ENCODE assay signal across 23 cellular contexts in the genomic region with DNA sequence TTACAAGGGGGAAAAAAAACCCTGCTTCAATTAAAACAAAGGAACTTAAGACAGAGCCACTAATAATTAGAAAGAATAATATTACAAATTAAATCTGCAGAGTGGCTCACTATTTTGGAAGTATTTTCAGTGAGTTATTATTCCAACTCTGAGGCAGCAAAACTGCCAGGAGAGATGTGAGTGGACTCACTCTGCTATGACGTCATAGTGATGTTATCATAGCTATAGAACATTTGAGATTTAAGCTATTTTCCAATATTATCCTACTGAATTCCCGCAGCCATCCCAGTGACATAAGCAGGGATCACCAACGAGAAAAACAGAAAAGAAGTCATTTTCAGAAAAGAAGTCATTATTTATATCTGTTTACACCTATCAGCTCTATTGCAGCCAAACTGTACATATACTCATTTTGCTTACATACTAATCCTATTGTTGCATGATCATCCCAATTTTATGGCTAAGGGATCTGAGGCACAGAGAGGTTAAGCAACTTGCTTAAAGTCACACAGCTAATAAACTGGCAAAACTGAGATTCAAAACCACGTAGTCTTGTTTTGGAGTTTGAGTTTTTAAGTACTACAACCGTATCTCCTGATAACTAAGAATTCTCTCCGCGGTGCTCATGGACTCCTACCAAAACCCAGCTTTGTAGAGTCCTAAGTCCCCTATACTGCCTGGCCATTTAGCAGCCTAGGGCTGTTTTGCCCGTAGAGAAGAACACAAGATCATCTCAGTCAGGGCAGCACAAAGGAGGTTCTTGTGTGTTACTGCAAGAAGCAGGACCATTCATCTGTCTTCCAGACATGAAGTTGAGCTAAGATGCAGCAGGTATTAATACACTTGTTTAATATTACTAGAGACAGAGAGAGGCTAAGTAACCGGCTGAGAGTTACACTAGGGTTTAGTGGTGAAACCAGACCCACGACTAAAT.
DNase-seq lines count a peak whose midpoint lies in the region; ATAC-seq and TF ChIP-seq lines count a peak whose summit lies in the region.
"Had no signal": no experiment of that assay in that cellular context is flagged by ENCODE, and none has a peak within 500 bp of the region (broad histone marks: within the 10 kb centered on the region; RNA-seq: fewer than 3 reads in every experiment).

No MANE protein-coding gene starts in this region.

- TF ChIP-seq CTCF in left ventricle myocardium inferior (IDR thresholded peaks at IDR 0.05; ENCODE audit: borderline replicate concordance) (no peak), WTC11 (IDR thresholded peaks at IDR 0.05) (no peak), fibroblast of mammary gland (conservative IDR thresholded peaks at IDR 0.05; ENCODE audit: control insufficient read depth, insufficient read depth, low read depth, low read length) (no peak), vagina (IDR thresholded peaks at IDR 0.05) (no peak), omental fat pad (IDR thresholded peaks at IDR 0.05) (no peak)

- H3K27me3 Mint-ChIP-seq in WTC11 (ENCODE audit: low read depth): no peaks in the 10 kb centered on the region
- H3K27me3 Mint-ChIP-seq: activated CD4-positive, alpha-beta T cell treated with anti-CD3 and anti-CD28 coated beads, Interleukin-2, amount 10 ng/mL, durations not matched to agents 24 days and 14 days; stimulated activated naive CD8-positive, alpha-beta T cell treated with anti-CD3 and anti-CD28 coated beads, Interleukin-15, amount 100 ng/mL, for 72 hours had no signal

- H3K36me3 Mint-ChIP-seq in WTC11: no peaks in the 10 kb centered on the region

- WGBS in right cardiac atrium: 62% methylated on average over 10 of the region's 10 CpGs

- CTCF ChIA-PET in WTC11 (lab: Charles Lee): interaction anchor here (0.5 to 1.9 kb wide), 2 partner anchors 34 to 54 kb away, joined by 4 to 8 read pairs; no protein-coding TSS in a partner anchor

- no peak for TF ChIP-seq POLR2A in vagina (IDR thresholded peaks at IDR 0.05)

- H3K27me3 ChIP-seq in left ventricle myocardium inferior (ENCODE audit: low read depth) (no peaks in the 10 kb centered on the region), right cardiac atrium (ENCODE audit: control insufficient read depth, insufficient read depth) (no peaks in the 10 kb centered on the region), vagina (no peaks in the 10 kb centered on the region)
- H3K27me3 ChIP-seq: BE2C, heart right ventricle, thyroid gland had no signal

- H3K27ac Mint-ChIP-seq in WTC11: no peak overlapping the region; the same call in 1 of the 2 replicates
- H3K27ac Mint-ChIP-seq: activated CD4-positive, alpha-beta T cell treated with anti-CD3 and anti-CD28 coated beads, Interleukin-2, amount 10 ng/mL, durations not matched to agents 24 days and 14 days; stimulated activated naive CD8-positive, alpha-beta T cell treated with anti-CD3 and anti-CD28 coated beads, Interleukin-15, amount 100 ng/mL, for 72 hours had no signal

- peak overlapping the region; percentile 49 for H3K27ac ChIP-seq in left ventricle myocardium inferior (replicated peaks)
- H3K27ac ChIP-seq in right cardiac atrium (ENCODE audit: low read length): no peak overlapping the region
- peak overlapping the region; percentile 21 for H3K27ac ChIP-seq in vagina
- H3K27ac ChIP-seq: body of pancreas, thyroid gland had no signal

- no peaks in the 10 kb centered on the region for H3K9me3 Mint-ChIP-seq in WTC11
- H3K9me3 Mint-ChIP-seq: activated CD4-positive, alpha-beta T cell treated with anti-CD3 and anti-CD28 coated beads, Interleukin-2, amount 10 ng/mL, durations not matched to agents 24 days and 14 days; activated T-cell treated with anti-CD3 and anti-CD28 coated beads, Interleukin-2, amount 50 U/mL, for 4 hours; stimulated activated naive CD8-positive, alpha-beta T cell treated with anti-CD3 and anti-CD28 coated beads, Interleukin-15, amount 100 ng/mL, for 72 hours had no signal

- peaks cover 95% of the 10 kb centered on the region for H3K4me1 ChIP-seq in left ventricle myocardium inferior
- H3K4me1 ChIP-seq in right cardiac atrium (ENCODE audit: control insufficient read depth, insufficient read depth, low read length): peaks cover 13% of the 10 kb centered on the region
- H3K4me1 ChIP-seq in vagina: peaks cover 21% of the 10 kb centered on the region
- H3K4me1 ChIP-seq: body of pancreas had no signal

- POLR2A ChIA-PET in WTC11 (lab: Charles Lee): interaction anchor here (0.6 kb wide), 1 partner anchor 33 kb away, joined by 5 read pairs; no protein-coding TSS in a partner anchor

- no peak overlapping the region for H3K4me3 Mint-ChIP-seq in WTC11
- H3K4me3 Mint-ChIP-seq: activated CD4-positive, alpha-beta T cell treated with anti-CD3 and anti-CD28 coated beads, Interleukin-2, amount 10 ng/mL, durations not matched to agents 24 days and 14 days; activated T-cell treated with anti-CD3 and anti-CD28 coated beads, Interleukin-2, amount 50 U/mL, for 4 hours; stimulated activated naive CD8-positive, alpha-beta T cell treated with anti-CD3 and anti-CD28 coated beads, Interleukin-15, amount 100 ng/mL, for 72 hours had no signal

- DNase-seq in left ventricle myocardium inferior: no peak
- no peak for DNase-seq in right cardiac atrium
- DNase-seq in WTC11 (ENCODE audit: low spot score): no peak
- peak; percentile 44 for DNase-seq in fibroblast of mammary gland (ENCODE audit: low read depth)
- DNase-seq in vagina (ENCODE audit: extremely low spot score in 2 of 2): no peak
- DNase-seq in omental fat pad (ENCODE audit: low spot score): no peak
- DNase-seq in activated CD8-positive, alpha-beta memory T cell treated with anti-CD3 and anti-CD28 coated beads, Interleukin-2, amount 50 U/mL, for 48 hours: no peak
- no peak for DNase-seq in DMS153 treated with DMSO at 0.1 percent for 48 hours (lab: John Stamatoyannopoulos, UW; ENCODE audit: unreplicated experiment)
- DNase-seq: activated CD4-positive, alpha-beta T cell treated with anti-CD3 and anti-CD28 coated beads, Interleukin-2, amount 10 ng/mL, durations not matched to agents 24 days and 14 days; activated T-cell treated with anti-CD3 and anti-CD28 coated beads, Interleukin-2, amount 50 U/mL, for 4 hours; body of pancreas; foreskin fibroblast; HCEC 1CT; heart right ventricle; NCI-H146; NCI-H524; NK-92 treated with Interleukin-12 subunit alpha and Interleukin-12 subunit beta, amount 100 ng/mL, for 24 hours; PC-3; stimulated activated CD4-positive, alpha-beta T cell treated with anti-CD3 and anti-CD28 coated beads, Interleukin-15, amount 100 ng/mL, for 24 hours; stimulated activated naive CD8-positive, alpha-beta T cell treated with anti-CD3 and anti-CD28 coated beads, Interleukin-15, amount 100 ng/mL, for 72 hours had no signal

- ATAC-seq in right cardiac atrium: no peak
- ATAC-seq in WTC11: no peak
- ATAC-seq in omental fat pad (ENCODE audit: low FRiP score): no peak
- ATAC-seq: activated T-cell treated with anti-CD3 and anti-CD28 coated beads, Interleukin-2, amount 50 U/mL, for 4 hours; body of pancreas; PC-3; stimulated activated naive CD8-positive, alpha-beta T cell treated with anti-CD3 and anti-CD28 coated beads, Interleukin-15, amount 100 ng/mL, for 72 hours had no signal

- H3K4me1 Mint-ChIP-seq in WTC11: peaks cover 38% of the 10 kb centered on the region
- H3K4me1 Mint-ChIP-seq: activated CD4-positive, alpha-beta T cell treated with anti-CD3 and anti-CD28 coated beads, Interleukin-2, amount 10 ng/mL, durations not matched to agents 24 days and 14 days; stimulated activated naive CD8-positive, alpha-beta T cell treated with anti-CD3 and anti-CD28 coated beads, Interleukin-15, amount 100 ng/mL, for 72 hours had no signal

- H3K9me3 ChIP-seq in left ventricle myocardium inferior (replicated peaks): no peaks in the 10 kb centered on the region
- H3K9me3 ChIP-seq in right cardiac atrium (ENCODE audit: control insufficient read depth, low read length): no peaks in the 10 kb centered on the region
- H3K9me3 ChIP-seq in vagina: no peaks in the 10 kb centered on the region
- H3K9me3 ChIP-seq: BE2C, body of pancreas, heart right ventricle, thyroid gland had no signal

- no peaks in the 10 kb centered on the region for H3K36me3 ChIP-seq in left ventricle myocardium inferior
- H3K36me3 ChIP-seq in vagina: no peaks in the 10 kb centered on the region
- H3K36me3 ChIP-seq: thyroid gland had no signal

- H3K4me3 ChIP-seq in left ventricle myocardium inferior (no peak overlapping the region), right cardiac atrium (ENCODE audit: low read length) (no peak overlapping the region), fibroblast of mammary gland (ENCODE audit: control insufficient read depth, low read depth, low read length) (no peak overlapping the region), vagina (no peak overlapping the region)
- H3K4me3 ChIP-seq: body of pancreas, heart right ventricle, lung, thyroid gland had no signal

- intact Hi-C loops in left ventricle myocardium inferior (cut with micrococcal nuclease): no loop called here
- intact Hi-C loops in right cardiac atrium (cut with DNase I): no loop called here
- intact Hi-C loops in vagina (cut with DNase I): no loop called here

TF ChIP-seq in WTC11, 78 proteins besides CTCF, POLR2A, EP300 and RAD21:
- TF ChIP-seq TCF7 (CRISPR knock-in tag; IDR thresholded peaks at IDR 0.05; ENCODE audit: low read depth): no peak
- 0 out of 2 replicates have a peak, but pooled peaks have one; percentile 13 for TF ChIP-seq GTF2I (CRISPR knock-in tag; conservative IDR thresholded peaks at IDR 0.05)
TF ChIP-seq in WTC11: peak in this region for 1.
